In genomic region chr13:46992383-46992952, GRCh38 we compare ENCODE assay signal across 8 cellular contexts.
DNase-seq lines count a peak whose midpoint lies in the region; ATAC-seq and TF ChIP-seq lines count a peak whose summit lies in the region.

No MANE protein-coding gene starts in this region.

- TF ChIP-seq POLR2A in erythroblast (IDR thresholded peaks at IDR 0.05; ENCODE audit: low read length) = no peak

- peak; percentile 42 for ATAC-seq in GM19328 (IDR thresholded peaks at IDR 0.05; ENCODE audit: unreplicated experiment)
- no peak for ATAC-seq in GM18520 (IDR thresholded peaks at IDR 0.05; ENCODE audit: unreplicated experiment)

- TF ChIP-seq CTCF in AG10803 (conservative IDR thresholded peaks at IDR 0.05; ENCODE audit: low read length) = peak; percentile 37

- no peak overlapping the region for H3K4me3 ChIP-seq in AG10803 (ENCODE audit: low read length)

- DNase-seq in AG10803 (ENCODE audit: low read depth) = peak; percentile 12
- DNase-seq in NAMALWA (ENCODE audit: low spot score) = peak; percentile 56
- DNase-seq in erythroblast (lab: John Stamatoyannopoulos, UW) = peak; percentile 6 to 11
- no peak for DNase-seq in hippocampal formation (lab: John Stamatoyannopoulos, UW)
- DNase-seq in globus pallidus (ENCODE audit: low spot score) = no peak
- no peak for DNase-seq in CD1c-positive myeloid dendritic cell (ENCODE audit: extremely low spot score)

Comparison
In these comparisons a context has a peak if more than half of its experiments do, and no peak if none do; other contexts are left out.
1. DNase-seq: peak in AG10803 (single experiment), NAMALWA (single experiment) and erythroblast (2 of 2); none in hippocampal formation (0 of 2), globus pallidus (single experiment) and CD1c-positive myeloid dendritic cell (single experiment).